8 cellular contexts compared by ENCODE assay signal in the genomic region with DNA sequence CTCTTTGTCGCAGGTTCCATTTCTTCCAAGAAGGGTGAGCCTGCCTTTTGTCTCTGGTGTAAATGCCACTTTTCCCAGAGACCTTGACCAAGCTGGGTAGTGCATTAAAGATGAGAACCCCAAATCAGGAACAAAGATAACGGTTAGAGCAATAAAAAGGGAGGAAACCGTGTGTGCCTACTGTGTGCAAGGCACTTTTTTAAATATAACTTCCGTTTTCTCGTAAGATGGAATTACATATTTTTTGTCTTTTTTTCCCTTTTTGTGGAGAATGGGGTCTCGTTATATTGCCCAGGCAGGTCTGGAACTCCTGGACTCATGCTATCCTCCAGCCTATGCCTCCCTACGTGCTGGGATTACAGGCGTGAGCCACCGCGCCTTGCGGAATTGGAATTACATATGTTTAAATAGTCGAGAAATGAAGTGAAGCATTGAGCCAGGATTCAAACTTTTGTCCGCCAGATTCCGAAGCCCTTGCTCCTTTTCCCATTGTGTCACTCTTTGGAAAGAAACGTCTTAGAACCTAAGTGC. TPM values are rescaled to one million over a fixed set of nuclear protein-coding genes. Genes with fewer than 3 reads are reported as not detected.
DNase-seq lines count a peak whose midpoint lies in the region; ATAC-seq, FAIRE-seq and TF ChIP-seq lines count a peak whose summit lies in the region.

No MANE protein-coding gene starts in this region.

- dilution Hi-C loops in endothelial cell of umbilical vein (cut with MboI; ENCODE audit: extremely low pct_ligation_motif_present, low sequenced_read_pairs): no loop called here

- no peaks in the 10 kb centered on the region for H3K9me3 Mint-ChIP-seq in Calu3 (ENCODE audit: low read depth, unreplicated experiment)

- H3K4me3 Mint-ChIP-seq in Calu3 (ENCODE audit: low read depth, unreplicated experiment): peak overlapping the region; percentile 78

- H3K9ac ChIP-seq in OCI-LY1 (ENCODE audit: low read length) (peak overlapping the region; percentile 75), endothelial cell of umbilical vein (replicated peaks; ENCODE audit: extremely low read depth, insufficient read depth, low read length) (peak overlapping the region; percentile 59)

- H3K4me2 ChIP-seq in OCI-LY1 (ENCODE audit: low read length) (peak overlapping the region; percentile 95), endothelial cell of umbilical vein (ENCODE audit: insufficient read depth, low read length) (peak overlapping the region; percentile 73)

- no peaks in the 10 kb centered on the region for H3F3A ChIP-seq in OCI-LY1 (ENCODE audit: insufficient read depth, low read length)

- peaks cover 17% of the 10 kb centered on the region for H3K4me1 Mint-ChIP-seq in Calu3 (ENCODE audit: low read depth, unreplicated experiment)

- H3K27me3 ChIP-seq in OCI-LY1 (ENCODE audit: insufficient read depth, low read length) (no peaks in the 10 kb centered on the region), endothelial cell of umbilical vein (ENCODE audit: control insufficient read depth in 2 of 2, insufficient read depth in 2 of 2, low read length in 2 of 2) (no peaks in the 10 kb centered on the region), pancreas (no peaks in the 10 kb centered on the region)

- peak; percentile 42 for FAIRE-seq in endothelial cell of umbilical vein (lab: Jason Lieb, UNC)
- FAIRE-seq in pancreas (lab: Jason Lieb, UNC): no peak

- DNase-seq in Calu3 (no peak), endothelial cell of umbilical vein (ENCODE audit: low read depth, low spot score) (no peak), pancreas (no peak), NCI-H1436 (lab: John Stamatoyannopoulos, UW) (no peak), NCI-H2081 (lab: John Stamatoyannopoulos, UW) (no peak)
- DNase-seq in activated CD4-positive, alpha-beta T cell treated with anti-CD3 and anti-CD28 coated beads, Interleukin-2, amount 50 U/mL, for 48 hours: no peak

- 18 to 22% methylated on average over 15 of the region's 15 CpGs for WGBS in pancreas, 2 donors

- peak overlapping the region; percentile 12; the same call in 1 of the 2 replicates for H2AFZ ChIP-seq in OCI-LY1 (ENCODE audit: low read length)
- H2AFZ ChIP-seq in endothelial cell of umbilical vein (ENCODE audit: low read depth, low read length): peak overlapping the region; percentile 88

- peak; percentile 14 for TF ChIP-seq POLR2A in endothelial cell of umbilical vein (IDR thresholded peaks at IDR 0.05; ENCODE audit: low read depth, low read length)

- peak overlapping the region; percentile 73 for H3K27ac Mint-ChIP-seq in Calu3 (ENCODE audit: unreplicated experiment)

- H3K36me3 ChIP-seq in OCI-LY1 (ENCODE audit: insufficient read depth, low read length) (no peaks in the 10 kb centered on the region), endothelial cell of umbilical vein (ENCODE audit: control insufficient read depth in 2 of 2, extremely low read depth in 1 of 2, insufficient read depth in 2 of 2, low read length in 2 of 2) (peaks cover 0 to 2% of the 10 kb centered on the region in 2 experiments), pancreas (no peaks in the 10 kb centered on the region)

- POLR2A ChIA-PET in endothelial cell of umbilical vein (lab: Charles Lee): no interaction called here

- intact Hi-C loops in Calu3 (cut with micrococcal nuclease; ENCODE audit: unreplicated experiment) (loop anchor here (1.0 kb wide), 1 partner anchor 104 kb away; no protein-coding TSS in a partner anchor), endothelial cell of umbilical vein (cut with micrococcal nuclease) (loop anchor here (1.0 to 2.0 kb wide), 8 partner anchors 17 to 423 kb away; partner anchors contain the start of genes ANKRD52 and COQ10A), pancreas (cut with DNase I) (no loop called here)

- peaks cover 42% of the 10 kb centered on the region for H3K4me1 ChIP-seq in OCI-LY1 (ENCODE audit: insufficient read depth, low read length, severe bottlenecking)
- H3K4me1 ChIP-seq in endothelial cell of umbilical vein (ENCODE audit: control insufficient read depth, extremely low read depth, insufficient read depth, low read length): peaks cover 19% of the 10 kb centered on the region
- peaks cover 0 to 28% (median 10%) of the 10 kb centered on the region in 3 donors for H3K4me1 ChIP-seq in pancreas

- 0 out of 2 replicates have a peak, but pooled peaks cover 5% of the 10 kb centered on the region for H3K79me2 ChIP-seq in OCI-LY1 (ENCODE audit: insufficient read depth, low read length)
- peaks cover 20% of the 10 kb centered on the region for H3K79me2 ChIP-seq in endothelial cell of umbilical vein (ENCODE audit: control insufficient read depth, insufficient read depth, low read length)

- no TSS peak for BruUV-seq in Calu3 (replicated peaks; lab: Mats Ljungman, UMichigan)
- BruUV-seq in endothelial cell of umbilical vein (replicated peaks; lab: Mats Ljungman, UMichigan): no TSS peak

- H4K20me1 ChIP-seq in OCI-LY1 (ENCODE audit: insufficient read depth, low read length) (no peaks in the 10 kb centered on the region), endothelial cell of umbilical vein (replicated peaks; ENCODE audit: control insufficient read depth, extremely low read depth, insufficient read depth, low read length) (no peaks in the 10 kb centered on the region)

- no peaks in the 10 kb centered on the region for H3K27me3 Mint-ChIP-seq in Calu3 (ENCODE audit: unreplicated experiment)

- H3K9me3 ChIP-seq in OCI-LY1 (ENCODE audit: low read length): no peaks in the 10 kb centered on the region
- no peaks in the 10 kb centered on the region for H3K9me3 ChIP-seq in endothelial cell of umbilical vein (replicated peaks; ENCODE audit: control insufficient read depth, insufficient read depth, low read length)
- H3K9me3 ChIP-seq in pancreas: no peaks in the 10 kb centered on the region

- CTCF ChIA-PET in Calu3 (lab: Charles Lee) (no interaction called here), endothelial cell of umbilical vein (lab: Charles Lee) (interaction anchor here (2.0 to 4.0 kb wide), 4 partner anchors 13 to 34 kb away, joined by 6 to 75 read pairs (median 52); partner anchors contain the start of gene SMARCC2)

- H3K36me3 Mint-ChIP-seq in Calu3 (ENCODE audit: insufficient read depth, unreplicated experiment): peaks cover 56% of the 10 kb centered on the region

- H3K27ac ChIP-seq in OCI-LY1 (ENCODE audit: low read depth, low read length, poor library complexity, severe bottlenecking): peak overlapping the region; percentile 84
- peak overlapping the region; percentile 77 for H3K27ac ChIP-seq in endothelial cell of umbilical vein (ENCODE audit: insufficient read depth, low read depth, low read length)
- H3K27ac ChIP-seq in pancreas: peak overlapping the region; percentile 71 to 99 (median 98)

- TF ChIP-seq CTCF in Calu3 (IDR thresholded peaks at IDR 0.05; ENCODE audit: unreplicated experiment) (no peak), OCI-LY1 (IDR thresholded peaks at IDR 0.05; ENCODE audit: low read length) (no peak), endothelial cell of umbilical vein (IDR thresholded peaks at IDR 0.05; ENCODE audit: extremely low read depth in 1 of 2, insufficient read depth in 1 of 2, low read depth in 1 of 2, low read length in 2 of 2) (no peak), pancreas (IDR thresholded peaks at IDR 0.05) (no peak)

- H3K9me1 ChIP-seq in endothelial cell of umbilical vein (replicated peaks; ENCODE audit: control insufficient read depth, extremely low read depth, insufficient read depth, low read length): no peaks in the 10 kb centered on the region

- no peaks in the 10 kb centered on the region for H3K9me2 ChIP-seq in OCI-LY1 (ENCODE audit: low read depth, low read length)

- H3K4me3 ChIP-seq in OCI-LY1 (ENCODE audit: low read depth, low read length, poor library complexity, severe bottlenecking) (peak overlapping the region; percentile 84), endothelial cell of umbilical vein (replicated peaks in 1 of 3; ENCODE audit: insufficient read depth in 1 of 3, low read depth in 1 of 3, low read length in 3 of 3) (peak overlapping the region in 2 of 3 experiments; percentile 4 to 26), pancreas (peak overlapping the region in 2 of 4 donors; percentile 65 to 76)

- ATAC-seq in pancreas (peak in 3 of 4 donors; percentile 0 to 4 (median 4)), HG03439 (IDR thresholded peaks at IDR 0.05; ENCODE audit: unreplicated experiment) (no peak)

RNA-seq across cellular contexts. Expression of gene NABP2, which starts 0.5 kb away (rescaled TPM):
- total RNA-seq in Calu3 (2022) (55.5 and 63.3 TPM in 2 replicates), endothelial cell of umbilical vein (41.0 and 42.4 TPM in 2 replicates), pancreas (10 to 100 TPM; 14.3 to 23.6 (median 18.3) TPM)
- polyA plus RNA-seq in endothelial cell of umbilical vein (55.3 and 59.7 TPM in 2 replicates), pancreas (10 to 100 TPM; 14.1 to 17.9 TPM)
- polyA plus RNA-seq in endothelial cell of umbilical vein (2011; cell fraction: cytosol; rRNA removed): 65.9 and 69.7 TPM in 2 replicates
- 12.9 and 13.4 TPM in 2 replicates for polyA plus RNA-seq in endothelial cell of umbilical vein (2011; cell fraction: nucleus; rRNA removed)
- polyA plus RNA-seq in endothelial cell of umbilical vein (2012): 47.3 and 55.9 TPM in 2 replicates
- polyA minus RNA-seq in endothelial cell of umbilical vein: 27.1 and 29.5 TPM in 2 replicates
- polyA minus RNA-seq in endothelial cell of umbilical vein (2011; cell fraction: cytosol; rRNA and poly(A)+ RNA removed): 20.0 TPM
- polyA minus RNA-seq in endothelial cell of umbilical vein (2011; cell fraction: nucleus; rRNA and poly(A)+ RNA removed): 4.5 and 5.5 TPM in 2 replicates

RNA-seq across cellular contexts. Expression of gene RNF41, which starts 1.9 kb away (rescaled TPM):
- total RNA-seq in Calu3 (2022) (42.6 and 43.9 TPM in 2 replicates), endothelial cell of umbilical vein (80.1 and 88.3 TPM in 2 replicates), pancreas (10 to 100 TPM; 11.6 to 21.9 (median 16.7) TPM)
- polyA plus RNA-seq in endothelial cell of umbilical vein (203 and 241 TPM in 2 replicates), pancreas (10 to 100 TPM in 1 of 2 donors, 1 to 10 TPM in 1; 6.8 to 16.2 TPM)
- 163 and 177 TPM in 2 replicates for polyA plus RNA-seq in endothelial cell of umbilical vein (2011; cell fraction: cytosol; rRNA removed)
- polyA plus RNA-seq in endothelial cell of umbilical vein (2011; cell fraction: nucleus; rRNA removed): 76.1 and 104 TPM in 2 replicates
- 90.1 and 101 TPM in 2 replicates for polyA plus RNA-seq in endothelial cell of umbilical vein (2012)
- polyA minus RNA-seq in endothelial cell of umbilical vein: 492 and 595 TPM in 2 replicates
- 46.1 TPM for polyA minus RNA-seq in endothelial cell of umbilical vein (2011; cell fraction: cytosol; rRNA and poly(A)+ RNA removed)
- polyA minus RNA-seq in endothelial cell of umbilical vein (2011; cell fraction: nucleus; rRNA and poly(A)+ RNA removed): 86.2 and 94.5 TPM in 2 replicates

RNA-seq across cellular contexts. Expression of gene SLC39A5, which starts 6.2 kb away (rescaled TPM):
- total RNA-seq in Calu3 (2022) (0.98 TPM in 1 of 2 replicates, not detected in the other), endothelial cell of umbilical vein (not detected in 2 replicates), pancreas (100 to 1,000 TPM; 108 to 289 (median 226) TPM)
- polyA plus RNA-seq in endothelial cell of umbilical vein (0.10 and 0.11 TPM in 2 replicates), pancreas (100 to 1,000 TPM; 307 to 615 TPM)
- not detected in 2 replicates for polyA plus RNA-seq in endothelial cell of umbilical vein (2011; cell fraction: cytosol; rRNA removed)
- polyA plus RNA-seq in endothelial cell of umbilical vein (2011; cell fraction: nucleus; rRNA removed): 0.53 and 1.3 TPM in 2 replicates
- not detected in 2 replicates for polyA plus RNA-seq in endothelial cell of umbilical vein (2012)
- not detected in 2 replicates for polyA minus RNA-seq in endothelial cell of umbilical vein
- not detected for polyA minus RNA-seq in endothelial cell of umbilical vein (2011; cell fraction: cytosol; rRNA and poly(A)+ RNA removed)
- polyA minus RNA-seq in endothelial cell of umbilical vein (2011; cell fraction: nucleus; rRNA and poly(A)+ RNA removed): not detected in 2 replicates

RNA-seq across cellular contexts. Expression of gene SMARCC2, which starts 34.4 kb away (rescaled TPM):
- total RNA-seq in Calu3 (2022): 143 and 150 TPM in 2 replicates
- 117 and 121 TPM in 2 replicates for total RNA-seq in endothelial cell of umbilical vein
- polyA plus RNA-seq in endothelial cell of umbilical vein: 51.1 and 51.9 TPM in 2 replicates
- 40.9 and 43.3 TPM in 2 replicates for polyA plus RNA-seq in endothelial cell of umbilical vein (2011; cell fraction: cytosol; rRNA removed)
- 286 and 302 TPM in 2 replicates for polyA plus RNA-seq in endothelial cell of umbilical vein (2011; cell fraction: nucleus; rRNA removed)
- polyA plus RNA-seq in endothelial cell of umbilical vein (2012): 86.0 and 86.1 TPM in 2 replicates
- 152 and 159 TPM in 2 replicates for polyA minus RNA-seq in endothelial cell of umbilical vein
- 42.2 TPM for polyA minus RNA-seq in endothelial cell of umbilical vein (2011; cell fraction: cytosol; rRNA and poly(A)+ RNA removed)
- polyA minus RNA-seq in endothelial cell of umbilical vein (2011; cell fraction: nucleus; rRNA and poly(A)+ RNA removed): 150 and 170 TPM in 2 replicates
- total RNA-seq in pancreas: 10 to 100 TPM; 26.3 to 64.5 (median 38.2) TPM
- polyA plus RNA-seq in pancreas: 10 to 100 TPM; 33.1 to 42.2 TPM

RNA-seq across cellular contexts. Expression of gene ANKRD52, which starts 34.5 kb away (rescaled TPM):
- 45.3 and 50.6 TPM in 2 replicates for total RNA-seq in Calu3 (2022)
- total RNA-seq in endothelial cell of umbilical vein: 62.0 and 66.3 TPM in 2 replicates
- polyA plus RNA-seq in endothelial cell of umbilical vein: 28.6 and 30.8 TPM in 2 replicates
- polyA plus RNA-seq in endothelial cell of umbilical vein (2011; cell fraction: cytosol; rRNA removed): 23.6 and 23.9 TPM in 2 replicates
- 70.5 and 81.8 TPM in 2 replicates for polyA plus RNA-seq in endothelial cell of umbilical vein (2011; cell fraction: nucleus; rRNA removed)
- polyA plus RNA-seq in endothelial cell of umbilical vein (2012): 31.5 and 31.9 TPM in 2 replicates
- polyA minus RNA-seq in endothelial cell of umbilical vein: 57.9 and 62.2 TPM in 2 replicates
- 25.1 TPM for polyA minus RNA-seq in endothelial cell of umbilical vein (2011; cell fraction: cytosol; rRNA and poly(A)+ RNA removed)
- 23.8 and 27.6 TPM in 2 replicates for polyA minus RNA-seq in endothelial cell of umbilical vein (2011; cell fraction: nucleus; rRNA and poly(A)+ RNA removed)
- 10 to 100 TPM; 12.1 to 25.1 (median 17.9) TPM for total RNA-seq in pancreas
- 10 to 100 TPM in 1 of 2 donors, 1 to 10 TPM in 1; 8.0 to 12.2 TPM for polyA plus RNA-seq in pancreas

Comparison
In these comparisons a context has a peak if more than half of its experiments do, and no peak if none do; other contexts are left out.
1. RNA of gene SLC39A5, which starts 6.2 kb away (total RNA-seq): 108 to 289 TPM in pancreas; 0.98 TPM in Calu3 and not detected in endothelial cell of umbilical vein; every median in the first group is over 10 times any median in the second.
2. intact Hi-C loops: an anchor here in Calu3 (1.0 kb wide) and endothelial cell of umbilical vein (1.0 to 2.0 kb wide); none called in pancreas.
3. Peak in every context shown above with its lines, with median percentiles within 50 percentile points of each other: H3K27ac ChIP-seq.